ENCODE assay signal across 1 cellular context in genomic region chr12:51891843-51892242, GRCh38.
TF ChIP-seq lines count a peak whose summit lies in the region.

No MANE protein-coding gene starts in this region.

TF ChIP-seq in SK-N-SH treated with all-trans-retinoic acid at 6 μM for 48 hours, 23 proteins besides CTCF, POLR2A, EP300 and RAD21 (continued from another document):
- TF ChIP-seq POU6F1 (CRISPR knock-in tag; IDR thresholded peaks at IDR 0.05; ENCODE audit: borderline replicate concordance, low read depth) (no peak), ISL1 (CRISPR knock-in tag; IDR thresholded peaks at IDR 0.05) (no peak), OSR1 (CRISPR knock-in tag; IDR thresholded peaks at IDR 0.05) (no peak), ZC3H10 (CRISPR knock-in tag; IDR thresholded peaks at IDR 0.05) (no peak), RARB (CRISPR knock-in tag; IDR thresholded peaks at IDR 0.05) (no peak), ZFP3 (CRISPR knock-in tag; IDR thresholded peaks at IDR 0.05) (no peak), ARNTL (CRISPR knock-in tag; IDR thresholded peaks at IDR 0.05; ENCODE audit: borderline replicate concordance, low read depth) (no peak), BACH2 (CRISPR knock-in tag; IDR thresholded peaks at IDR 0.05; ENCODE audit: borderline replicate concordance) (no peak), TCF4 (CRISPR knock-in tag; IDR thresholded peaks at IDR 0.05; ENCODE audit: borderline replicate concordance) (no peak)
